Comparison of ENCODE assay signal across 8 cellular contexts in genomic region chr17:18314059-18314730, GRCh38. TPM values are rescaled to one million over a fixed set of nuclear protein-coding genes. Genes with fewer than 3 reads are reported as not detected.
DNase-seq lines count a peak whose midpoint lies in the region; ATAC-seq and TF ChIP-seq lines count a peak whose summit lies in the region.

No MANE protein-coding gene starts in this region.

- peak; percentile 45 for DNase-seq in NCI-H2227 (lab: John Stamatoyannopoulos, UW; ENCODE audit: unreplicated experiment)
- no peak for DNase-seq in NCI-H2227 treated with DMSO at 0.1 percent for 48 hours (lab: John Stamatoyannopoulos, UW)
- DNase-seq in activated T-cell treated with anti-CD3 and anti-CD28 coated beads, Interleukin-2, amount 50 U/mL, for 24 hours, result no peak
- no peak for DNase-seq in left ventricle myocardium inferior
- DNase-seq in renal cortical epithelial cell (ENCODE audit: low read depth), result peak; percentile 14
- no peak for DNase-seq in stimulated activated CD4-positive, alpha-beta T cell treated with anti-CD3 and anti-CD28 coated beads, Interleukin-1b, Interleukin-23, amount 100 ng/mL, for 48 hours
- DNase-seq in NCI-H526 treated with DMSO at 0.1 percent for 48 hours (lab: John Stamatoyannopoulos, UW), result no peak

- peaks cover 30% of the 10 kb centered on the region for H3K36me3 ChIP-seq in left ventricle myocardium inferior

- H3K9me3 ChIP-seq in left ventricle myocardium inferior (replicated peaks), result no peaks in the 10 kb centered on the region

- peak overlapping the region; percentile 91 for H3K27ac ChIP-seq in left ventricle myocardium inferior (replicated peaks)

- H3K4me1 ChIP-seq in left ventricle myocardium inferior, result peaks cover 69% of the 10 kb centered on the region

- peak overlapping the region; percentile 90 for H3K4me3 ChIP-seq in left ventricle myocardium inferior

- ATAC-seq in HG03196 (IDR thresholded peaks at IDR 0.05; ENCODE audit: unreplicated experiment), result peak; percentile 20

- TF ChIP-seq CTCF in left ventricle myocardium inferior (IDR thresholded peaks at IDR 0.05; ENCODE audit: borderline replicate concordance), result no peak

- intact Hi-C loops in left ventricle myocardium inferior (cut with micrococcal nuclease), result no loop called here

- H3K27me3 ChIP-seq in left ventricle myocardium inferior (ENCODE audit: low read depth), result no peaks in the 10 kb centered on the region

- peak overlapping the region; percentile 100 for H3K27ac Mint-ChIP-seq in activated T-cell treated with anti-CD3 and anti-CD28 coated beads, Interleukin-2, amount 50 U/mL, for 24 hours

- peak overlapping the region; percentile 97 for H3K4me3 Mint-ChIP-seq in activated T-cell treated with anti-CD3 and anti-CD28 coated beads, Interleukin-2, amount 50 U/mL, for 24 hours

- no peaks in the 10 kb centered on the region for H3K9me3 Mint-ChIP-seq in activated T-cell treated with anti-CD3 and anti-CD28 coated beads, Interleukin-2, amount 50 U/mL, for 24 hours

- no peaks in the 10 kb centered on the region for H3K27me3 Mint-ChIP-seq in activated T-cell treated with anti-CD3 and anti-CD28 coated beads, Interleukin-2, amount 50 U/mL, for 24 hours

- H3K36me3 Mint-ChIP-seq in activated T-cell treated with anti-CD3 and anti-CD28 coated beads, Interleukin-2, amount 50 U/mL, for 24 hours (ENCODE audit: low read depth), result peaks cover 93% of the 10 kb centered on the region

- H3K4me1 Mint-ChIP-seq in activated T-cell treated with anti-CD3 and anti-CD28 coated beads, Interleukin-2, amount 50 U/mL, for 24 hours (ENCODE audit: low read depth), result peaks cover 66% of the 10 kb centered on the region

RNA-seq across cellular contexts. Expression of gene TOP3A, which starts 0.6 kb away (rescaled TPM):
- 10.4 TPM for total RNA-seq in left ventricle myocardium inferior
- 10.4 and 25.7 TPM in 2 replicates for total RNA-seq in renal cortical epithelial cell

RNA-seq across cellular contexts. Expression of gene SMCR8, which starts 0.9 kb away (rescaled TPM):
- total RNA-seq in left ventricle myocardium inferior (12.3 TPM), renal cortical epithelial cell (15.1 and 38.8 TPM in 2 replicates)

RNA-seq across cellular contexts. Expression of gene SHMT1, which starts 49.2 kb away (rescaled TPM):
- total RNA-seq in left ventricle myocardium inferior (6.8 TPM), renal cortical epithelial cell (27.6 and 30.3 TPM in 2 replicates)

RNA-seq across cellular contexts. Expression of gene MIEF2, which starts 53.7 kb away (rescaled TPM):
- total RNA-seq in left ventricle myocardium inferior (37.0 TPM), renal cortical epithelial cell (88.2 and 154 TPM in 2 replicates)

RNA-seq across cellular contexts. Expression of gene FLII, which starts 55.7 kb away (rescaled TPM):
- total RNA-seq in left ventricle myocardium inferior (257 TPM), renal cortical epithelial cell (343 and 451 TPM in 2 replicates)

Comparison
In these comparisons a context has a peak if more than half of its experiments do, and no peak if none do; other contexts are left out.
1. DNase-seq: peak in NCI-H2227 (single experiment) and renal cortical epithelial cell (single experiment); none in NCI-H2227 treated with DMSO at 0.1 percent for 48 hours (single experiment), activated T-cell treated with anti-CD3 and anti-CD28 coated beads, Interleukin-2, amount 50 U/mL, for 24 hours (single experiment), left ventricle myocardium inferior (single experiment), stimulated activated CD4-positive, alpha-beta T cell treated with anti-CD3 and anti-CD28 coated beads, Interleukin-1b, Interleukin-23, amount 100 ng/mL, for 48 hours (single experiment) and NCI-H526 treated with DMSO at 0.1 percent for 48 hours (single experiment).